Comparison of ENCODE assay signal across 6 cellular contexts in the genomic region with DNA sequence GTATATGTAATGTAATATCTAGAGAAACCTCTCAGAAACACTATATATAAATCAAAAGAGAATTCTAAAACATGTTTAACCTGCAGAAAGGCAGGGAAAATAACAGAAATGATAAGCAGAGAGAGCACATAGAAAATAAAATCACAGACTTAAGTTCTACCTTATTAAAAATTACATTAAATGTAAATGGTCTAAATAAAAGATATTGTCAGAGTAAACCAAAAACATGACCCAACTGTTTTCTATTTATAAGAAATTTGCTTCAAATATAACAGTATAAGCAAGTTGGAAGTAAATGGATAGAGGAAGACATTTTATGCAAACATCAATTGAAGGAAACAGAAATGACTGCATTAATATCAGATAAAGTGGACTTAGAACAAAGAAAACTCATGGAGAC.
"Had no signal": no experiment of that assay in that cellular context is flagged by ENCODE, and none has a peak within 500 bp of the region (broad histone marks: within the 10 kb centered on the region; RNA-seq: fewer than 3 reads in every experiment).

No MANE protein-coding gene starts in this region.

- H3K27ac ChIP-seq: HL-60 had no signal

- DNase-seq: IMR-90, KBM-7, KG1 had no signal

- FAIRE-seq: HepG2 had no signal

- ATAC-seq: HepG2 had no signal

- H3K27me3 Mint-ChIP-seq: IgD-negative memory B cell had no signal

- H3K4me1 Mint-ChIP-seq: IgD-negative memory B cell had no signal

- H3K4me3 Mint-ChIP-seq: IgD-negative memory B cell had no signal
